Comparison of ENCODE assay signal across 11 cellular contexts in genomic region chr12:109571773-109572505, GRCh38. TPM values are rescaled to one million over a fixed set of nuclear protein-coding genes. Genes with fewer than 3 reads are reported as not detected.
DNase-seq lines count a peak whose midpoint lies in the region; ATAC-seq, FAIRE-seq and TF ChIP-seq lines count a peak whose summit lies in the region.
"Had no signal": no experiment of that assay in that cellular context is flagged by ENCODE, and none has a peak within 500 bp of the region (broad histone marks: within the 10 kb centered on the region; RNA-seq: fewer than 3 reads in every experiment).

No MANE protein-coding gene starts in this region.

- WGBS in GM12878 (ENCODE audit: insufficient coverage, insufficient replicate concordance, low lambda C conversion rate, missing lambda C conversion rate): 97% methylated on average over 4 of the region's 5 CpGs
- no CpG with 5 or more reads among the region's 5 CpGs for whole genome bisulfite sequencing in neuronal stem cell (ENCODE audit: extremely low coverage in 2 of 2, insufficient read length in 2 of 2, insufficient replicate concordance in 1 of 2), 2 donors

- no peak overlapping the region for H2BK120ac ChIP-seq in neuronal stem cell (ENCODE audit: low read depth, low read length)

- H4K20me1 ChIP-seq in GM12878 (ENCODE audit: control insufficient read depth, insufficient read depth): no peaks in the 10 kb centered on the region

- H3K23ac ChIP-seq in neuronal stem cell (ENCODE audit: low read depth, low read length, poor library complexity): no peak overlapping the region

- BruUV-seq in GM12878 (replicated peaks; lab: Mats Ljungman, UMichigan): no TSS peak

- no peak overlapping the region for H2AFZ ChIP-seq in GM12878 (ENCODE audit: control insufficient read depth, low read depth, low read length)
- H2AFZ ChIP-seq in neuronal stem cell (ENCODE audit: low read length): no peak overlapping the region

- H2AK5ac ChIP-seq in neuronal stem cell (ENCODE audit: low read depth, low read length): no peak overlapping the region

- peaks cover 17% of the 10 kb centered on the region for H3K79me2 ChIP-seq in GM12878 (ENCODE audit: control insufficient read depth, insufficient read depth, low read length)

- no peaks in the 10 kb centered on the region for H3K9me3 Mint-ChIP-seq in CD8-positive, alpha-beta T cell
- H3K9me3 Mint-ChIP-seq in IgD-negative memory B cell (no peaks in the 10 kb centered on the region), natural killer cell (no peaks in the 10 kb centered on the region)

- no peak overlapping the region for H3K4me3 Mint-ChIP-seq in CD8-positive, alpha-beta T cell
- H3K4me3 Mint-ChIP-seq in IgD-negative memory B cell (peak overlapping the region in 2 of 4 donors; percentile 45 to 91), natural killer cell (peak overlapping the region; percentile 95)

- H3K27ac ChIP-seq in CD8-positive, alpha-beta T cell (ENCODE audit: low read depth, low read length): no peak overlapping the region
- H3K27ac ChIP-seq in GM12878 (ENCODE audit: control insufficient read depth, insufficient read depth): peak overlapping the region; percentile 88
- H3K27ac ChIP-seq in neuronal stem cell (replicated peaks; ENCODE audit: low read length): no peak overlapping the region

- H3K4ac ChIP-seq in neuronal stem cell (ENCODE audit: low read length): no peak overlapping the region

- H3K4me3 ChIP-seq in CD8-positive, alpha-beta T cell (ENCODE audit: low read depth, low read length): no peak overlapping the region
- H3K4me3 ChIP-seq in GM12878: peak overlapping the region; percentile 99
- peak overlapping the region in 1 of 2 donors; percentile 92 for H3K4me3 ChIP-seq in neuronal stem cell (ENCODE audit: low read length in 2 of 2)

- H3K9ac ChIP-seq in GM12878 (ENCODE audit: control insufficient read depth, insufficient read depth, low read length) (no peak overlapping the region; the same call in 1 of the 2 replicates), neuronal stem cell (ENCODE audit: low read depth, low read length, poor library complexity) (no peak overlapping the region)

- H3K4me1 ChIP-seq in CD8-positive, alpha-beta T cell (ENCODE audit: insufficient read depth, low read length): peaks cover 16% of the 10 kb centered on the region
- H3K4me1 ChIP-seq in GM12878 (ENCODE audit: control insufficient read depth, insufficient read depth, low read length): no peaks in the 10 kb centered on the region
- peaks cover 13 to 15% of the 10 kb centered on the region in 2 donors for H3K4me1 ChIP-seq in neuronal stem cell (ENCODE audit: control insufficient read depth in 2 of 2, insufficient read depth in 1 of 2, low read depth in 1 of 2, low read length in 2 of 2)

- in situ Hi-C loops in GM12878 (cut with MboI): no loop called here

- no peak overlapping the region for H3K14ac ChIP-seq in neuronal stem cell (ENCODE audit: low read length)

- no peak overlapping the region for H2BK15ac ChIP-seq in neuronal stem cell (ENCODE audit: low read length)

- H3K36me3 ChIP-seq in CD8-positive, alpha-beta T cell (ENCODE audit: insufficient read depth, low read length): peaks cover 7% of the 10 kb centered on the region
- H3K36me3 ChIP-seq in GM12878 (ENCODE audit: control insufficient read depth in 2 of 2, insufficient read depth in 2 of 2, low read length in 1 of 2) (peaks cover 0 to 17% of the 10 kb centered on the region in 2 experiments; a peak in 3 of 4 replicates), neuronal stem cell (replicated peaks in 1 of 2; ENCODE audit: control insufficient read depth in 2 of 2, insufficient read depth in 2 of 2, low read length in 2 of 2) (peaks cover 22 to 77% of the 10 kb centered on the region in 2 donors)

- no peak for FAIRE-seq in GM12878 (lab: Jason Lieb, UNC)
- FAIRE-seq: colon had no signal

- RAD21 ChIA-PET in GM12878 (lab: Charles Lee; ENCODE audit: unreplicated experiment): interaction anchor here (1.2 kb wide), 1 partner anchor 273 kb away, joined by 5 read pairs; no protein-coding TSS in a partner anchor

- peak overlapping the region; percentile 66 for H3K27ac Mint-ChIP-seq in CD8-positive, alpha-beta T cell
- H3K27ac Mint-ChIP-seq in IgD-negative memory B cell (peak overlapping the region in 2 of 3 donors; percentile 81 to 97), natural killer cell (peak overlapping the region; percentile 96 to 99)

- intact Hi-C loops in CD8-positive, alpha-beta T cell (cut with DNase I, micrococcal nuclease): loop anchor here (2.0 to 10.0 kb wide), 8 partner anchors 420 to 1810 kb away; partner anchors contain the start of genes ATP2A2 (in 2 of the 2), GIT2 (in 2 of the 2), ANAPC7 (in 1 of the 2) and ANKRD13A (in 1 of the 2)
- intact Hi-C loops in GM12878 (cut with micrococcal nuclease; ENCODE audit: unreplicated experiment) (no loop called here), natural killer cell (cut with micrococcal nuclease) (loop anchor here (2.0 to 5.0 kb wide), 2 partner anchors 141 to 425 kb away; partner anchors contain the start of genes ANKRD13A, FAM222A and GIT2)

- TF ChIP-seq RAD21 in GM12878 (IDR thresholded peaks at IDR 0.05; ENCODE audit: insufficient read depth, low read depth, low read length): no peak

- POLR2A ChIA-PET in CD8-positive, alpha-beta T cell (lab: Charles Lee): no interaction called here
- POLR2A ChIA-PET in GM12878 (lab: Charles Lee): interaction anchor here (0.7 to 1.1 kb wide), 2 partner anchors 21 to 27 kb away, joined by 3 to 4 read pairs; no protein-coding TSS in a partner anchor

- SMC1A ChIA-PET in GM12878 (lab: Charles Lee; ENCODE audit: uncharacterized antibody, unreplicated experiment): interaction anchor here (0.6 to 0.9 kb wide), 3 partner anchors 25 to 1823 kb away, joined by 3 read pairs; no protein-coding TSS in a partner anchor

- no peak overlapping the region for H4K91ac ChIP-seq in neuronal stem cell (ENCODE audit: low read depth, low read length, poor library complexity)

- no peak overlapping the region for H2BK5ac ChIP-seq in neuronal stem cell (ENCODE audit: low read length)

- H2BK12ac ChIP-seq in neuronal stem cell (ENCODE audit: low read length): no peak overlapping the region

- no peaks in the 10 kb centered on the region for H3K79me1 ChIP-seq in neuronal stem cell (ENCODE audit: low read depth, low read length)

- no peak for TF ChIP-seq POLR2A in GM12878 (IDR thresholded peaks at IDR 0.05; ENCODE audit: low read depth, low read length)

- no peak overlapping the region for H3K18ac ChIP-seq in neuronal stem cell (ENCODE audit: low read length)

- peaks cover 34% of the 10 kb centered on the region for H3K4me1 Mint-ChIP-seq in CD8-positive, alpha-beta T cell (ENCODE audit: low read depth)
- H3K4me1 Mint-ChIP-seq in IgD-negative memory B cell: peaks cover 9 to 25% (median 18%) of the 10 kb centered on the region in 3 donors
- H3K4me1 Mint-ChIP-seq in natural killer cell: peaks cover 27 to 29% of the 10 kb centered on the region in 2 donors

- CTCF ChIA-PET in CD8-positive, alpha-beta T cell (lab: Charles Lee): interaction anchor here (4.5 kb wide), 1 partner anchor 26 kb away, joined by 15 read pairs; no protein-coding TSS in a partner anchor
- CTCF ChIA-PET in GM12878 (lab: Yijun Ruan, JAX): interaction anchor here (0.8 to 2.6 kb wide), 6 partner anchors 14 to 273 kb away, joined by 3 to 14 read pairs (median 4); no protein-coding TSS in a partner anchor

- H4K8ac ChIP-seq in neuronal stem cell (ENCODE audit: low read depth, low read length): no peak overlapping the region

- no peak for TF ChIP-seq EP300 in GM12878 (IDR thresholded peaks at IDR 0.05; ENCODE audit: borderline replicate concordance in 1 of 2, control insufficient read depth in 1 of 2, low read depth in 2 of 2, low read length in 2 of 2)

- H3K4me2 ChIP-seq in GM12878 (ENCODE audit: control insufficient read depth, insufficient read depth) (peak overlapping the region; percentile 99; the same call in 1 of the 2 replicates), neuronal stem cell (ENCODE audit: insufficient read depth, low read length, poor library complexity, severe bottlenecking) (no peak overlapping the region)

- no peaks in the 10 kb centered on the region for H3K9me3 ChIP-seq in CD8-positive, alpha-beta T cell (ENCODE audit: low read length)
- H3K9me3 ChIP-seq in GM12878 (replicated peaks; ENCODE audit: control insufficient read depth, insufficient read depth, low read length) (no peaks in the 10 kb centered on the region), neuronal stem cell (replicated peaks in 1 of 2; ENCODE audit: control insufficient read depth in 2 of 2, insufficient read depth in 1 of 2, low read depth in 1 of 2, low read length in 2 of 2) (peaks cover 0 to 2% of the 10 kb centered on the region in 2 donors)
- H3K9me3 ChIP-seq: gastroesophageal sphincter had no signal

- peaks cover 44% of the 10 kb centered on the region for H3K36me3 Mint-ChIP-seq in CD8-positive, alpha-beta T cell
- H3K36me3 Mint-ChIP-seq in IgD-negative memory B cell (no peaks in the 10 kb centered on the region), natural killer cell (no peaks in the 10 kb centered on the region)

- no peak for DNase-seq in CD8-positive, alpha-beta T cell
- no peak for DNase-seq in GM12878 (ENCODE audit: low read depth, low spot score)
- DNase-seq in natural killer cell: no peak
- no peak for DNase-seq in neuronal stem cell (ENCODE audit: low spot score)
- DNase-seq in central memory CD4-positive, alpha-beta T cell: no peak
- DNase-seq: stimulated activated naive CD4-positive, alpha-beta T cell had no signal

- no peaks in the 10 kb centered on the region for H3K27me3 Mint-ChIP-seq in CD8-positive, alpha-beta T cell (ENCODE audit: low read depth)
- no peaks in the 10 kb centered on the region for H3K27me3 Mint-ChIP-seq in IgD-negative memory B cell
- no peaks in the 10 kb centered on the region for H3K27me3 Mint-ChIP-seq in natural killer cell (ENCODE audit: low read depth in 2 of 2)

- no peak for ATAC-seq in CD8-positive, alpha-beta T cell
- ATAC-seq in GM12878 (no peak), natural killer cell (no peak), HG03457 (IDR thresholded peaks at IDR 0.05; ENCODE audit: unreplicated experiment) (no peak), GM18520 (IDR thresholded peaks at IDR 0.05; ENCODE audit: unreplicated experiment) (no peak)
- ATAC-seq: gastroesophageal sphincter had no signal

- no peaks in the 10 kb centered on the region for H3K27me3 ChIP-seq in CD8-positive, alpha-beta T cell (ENCODE audit: insufficient read depth, low read length)
- H3K27me3 ChIP-seq in GM12878 (replicated peaks in 1 of 2; ENCODE audit: control insufficient read depth in 2 of 2, insufficient read depth in 2 of 2, low read length in 1 of 2): no peaks in the 10 kb centered on the region
- no peaks in the 10 kb centered on the region for H3K27me3 ChIP-seq in neuronal stem cell (ENCODE audit: control insufficient read depth in 3 of 3, insufficient read depth in 3 of 3, low read depth in 1 of 3, low read length in 3 of 3)
- H3K27me3 ChIP-seq: gastroesophageal sphincter had no signal

- no peak for TF ChIP-seq CTCF in CD8-positive, alpha-beta T cell (IDR thresholded peaks at IDR 0.05)
- no peak for TF ChIP-seq CTCF in GM12878 (IDR thresholded peaks at IDR 0.05 in 2 of 3, conservative IDR thresholded peaks at IDR 0.05 in 1 of 3; ENCODE audit: control insufficient read depth in 2 of 3, extremely low read depth in 1 of 3, insufficient read depth in 1 of 3, low read depth in 3 of 3, low read length in 3 of 3)
- TF ChIP-seq CTCF in natural killer cell (IDR thresholded peaks at IDR 0.05): no peak

RNA-seq across cellular contexts. Expression of gene MMAB, which starts 1.4 kb away (rescaled TPM):
- 10 to 100 TPM; 10.2 to 11.7 TPM for total RNA-seq in CD8-positive, alpha-beta T cell
- polyA plus RNA-seq in IgD-negative memory B cell (21.7 TPM), GM12878 (2011; rRNA removed) (43.2 and 43.9 TPM in 2 replicates), GM12878 (2014; fragmentation: Illumina TruSeq; extraction: Trizol) (9.6 and 22.5 TPM in 2 replicates), GM12878 (2014; fragmentation: Nextera tagmentation; extraction: Ambion mirVana) (10 to 100 TPM; 10.6 to 28.6 TPM), GM12878 (2014; rRNA removed) (55.2 and 56.1 TPM in 2 replicates), GM12878 (2016; fragmentation: Nextera tagmentation; extraction: Ambion mirVana) (10 to 100 TPM; 61.4 to 65.3 TPM)
- total RNA-seq in GM12878 (2013; cell fraction: nucleolus; rRNA removed): 48.3 and 48.4 TPM in 2 replicates
- total RNA-seq in GM12878 (2014; rRNA removed) (47.1 and 49.6 TPM in 2 replicates), GM12878 (2014; rRNA removed; fragmentation: Illumina TruSeq; extraction: Trizol) (41.4 TPM in 2 replicates), GM12878 (2021) (51.7 and 59.3 TPM in 2 replicates), natural killer cell (10 to 100 TPM; 17.1 to 18.3 (median 17.6) TPM)
- polyA plus RNA-seq in GM12878 (2011; ENCODE audit: low read depth): 26.0 TPM
- polyA plus RNA-seq in GM12878 (2011; cell fraction: cytosol; rRNA removed): 44.5 and 58.9 TPM in 2 replicates
- 52.6 and 64.2 TPM in 2 replicates for polyA plus RNA-seq in GM12878 (2011; cell fraction: nucleus; rRNA removed)
- 37.4 and 47.5 TPM in 2 replicates for polyA plus RNA-seq in GM12878 (2012)
- polyA minus RNA-seq in GM12878 (2011; rRNA and poly(A)+ RNA removed): 34.8 and 49.9 TPM in 2 replicates
- 15.1 and 16.7 TPM in 2 replicates for polyA minus RNA-seq in GM12878 (2011; cell fraction: cytosol; rRNA and poly(A)+ RNA removed)
- polyA minus RNA-seq in GM12878 (2011; cell fraction: nucleus; rRNA and poly(A)+ RNA removed): 16.3 and 19.1 TPM in 2 replicates
- polyA plus RNA-seq in neuronal stem cell (2013, experiment 1 of 2): 27.4 TPM
- polyA plus RNA-seq in neuronal stem cell (2013, experiment 2 of 2): 27.9 TPM

RNA-seq across cellular contexts. Expression of gene MVK, which starts 1.7 kb away (rescaled TPM):
- total RNA-seq in CD8-positive, alpha-beta T cell: 10 to 100 TPM; 11.5 to 13.9 TPM
- 2.6 TPM for polyA plus RNA-seq in IgD-negative memory B cell
- total RNA-seq in GM12878 (2013; cell fraction: nucleolus; rRNA removed): 30.5 and 31.1 TPM in 2 replicates
- total RNA-seq in GM12878 (2014; rRNA removed): 46.5 and 46.7 TPM in 2 replicates
- total RNA-seq in GM12878 (2014; rRNA removed; fragmentation: Illumina TruSeq; extraction: Trizol): 23.5 and 24.6 TPM in 2 replicates
- total RNA-seq in GM12878 (2021): 43.3 and 45.0 TPM in 2 replicates
- 9.7 TPM for polyA plus RNA-seq in GM12878 (2011; ENCODE audit: low read depth)
- polyA plus RNA-seq in GM12878 (2011; rRNA removed): 20.6 and 31.4 TPM in 2 replicates
- 33.0 and 44.1 TPM in 2 replicates for polyA plus RNA-seq in GM12878 (2011; cell fraction: cytosol; rRNA removed)
- 97.0 and 97.7 TPM in 2 replicates for polyA plus RNA-seq in GM12878 (2011; cell fraction: nucleus; rRNA removed)
- polyA plus RNA-seq in GM12878 (2012): 21.5 and 21.7 TPM in 2 replicates
- polyA plus RNA-seq in GM12878 (2014; fragmentation: Illumina TruSeq; extraction: Trizol): 13.9 and 23.6 TPM in 2 replicates
- polyA plus RNA-seq in GM12878 (2014; fragmentation: Nextera tagmentation; extraction: Ambion mirVana): 1 to 10 TPM in 1 of 2 experiments, under 1 TPM in 1; 0.24 to 2.8 TPM
- polyA plus RNA-seq in GM12878 (2014; rRNA removed): 43.0 and 49.5 TPM in 2 replicates
- 10 to 100 TPM; 32.3 to 33.8 TPM for polyA plus RNA-seq in GM12878 (2016; fragmentation: Nextera tagmentation; extraction: Ambion mirVana)
- polyA minus RNA-seq in GM12878 (2011; rRNA and poly(A)+ RNA removed): 22.3 and 39.3 TPM in 2 replicates
- polyA minus RNA-seq in GM12878 (2011; cell fraction: cytosol; rRNA and poly(A)+ RNA removed): 12.2 and 12.6 TPM in 2 replicates
- 21.5 and 32.6 TPM in 2 replicates for polyA minus RNA-seq in GM12878 (2011; cell fraction: nucleus; rRNA and poly(A)+ RNA removed)
- total RNA-seq in natural killer cell: 10 to 100 TPM in 2 of 3 donors, 1 to 10 TPM in 1; 9.4 to 16.6 (median 16.2) TPM
- polyA plus RNA-seq in neuronal stem cell (2013, experiment 1 of 2): 25.4 TPM
- 26.4 TPM for polyA plus RNA-seq in neuronal stem cell (2013, experiment 2 of 2)
